Comparison of ENCODE assay signal across 1 cellular context in the genomic region with DNA sequence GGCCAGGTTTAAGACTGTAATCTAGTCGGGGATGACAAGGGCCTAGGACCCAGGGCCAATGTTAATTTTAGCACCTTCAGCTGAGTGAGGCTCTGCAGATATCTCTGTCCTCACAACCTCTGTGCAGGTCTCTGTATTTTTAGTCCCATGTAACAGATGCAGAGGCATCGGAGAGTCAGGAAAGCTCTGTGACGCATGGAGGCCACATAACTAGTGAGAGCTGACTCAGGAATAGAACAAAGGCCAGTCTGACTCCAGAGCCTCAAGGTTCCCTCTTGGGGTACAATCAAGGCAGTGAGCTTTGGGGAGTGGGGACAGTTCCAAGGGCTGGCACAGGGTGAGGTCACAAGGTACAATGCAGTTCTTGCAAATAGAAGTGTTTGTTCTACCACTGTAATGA.
TF ChIP-seq lines count a peak whose summit lies in the region.

No MANE protein-coding gene starts in this region.

TF ChIP-seq in IMR-90, 13 proteins besides CTCF, POLR2A, EP300 and RAD21:
- TF ChIP-seq SMC3 (IDR thresholded peaks at IDR 0.05; ENCODE audit: low read depth, low read length) = no peak
- TF ChIP-seq MAZ (IDR thresholded peaks at IDR 0.05; ENCODE audit: borderline replicate concordance, low read depth, low read length) = no peak
- no peak for TF ChIP-seq RCOR1 (IDR thresholded peaks at IDR 0.05; ENCODE audit: insufficient replicate concordance, low read length)
- TF ChIP-seq FOS (IDR thresholded peaks at IDR 0.05; ENCODE audit: low read depth, low read length) = no peak
